26 cellular contexts compared by ENCODE assay signal in the genomic region with DNA sequence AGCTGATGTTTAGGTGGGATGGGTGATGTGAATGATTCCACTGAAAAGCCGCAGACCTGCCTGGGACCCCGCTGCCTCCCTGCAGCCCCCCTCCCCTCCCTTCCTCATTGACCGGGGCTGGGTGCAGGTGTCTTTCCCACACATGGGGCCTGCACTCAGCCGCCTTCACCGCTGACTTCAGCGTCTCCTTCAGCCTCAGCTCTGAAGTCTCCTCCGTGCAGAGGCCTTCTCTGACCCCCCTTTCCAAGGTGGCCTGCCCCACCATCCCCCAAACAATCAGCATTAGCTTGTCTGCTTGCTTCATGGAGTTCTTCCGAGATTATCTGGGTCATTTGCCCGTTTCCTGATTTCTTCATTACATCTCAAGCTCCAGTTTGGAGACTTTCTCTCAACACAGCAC.
"Had no signal": no experiment of that assay in that cellular context is flagged by ENCODE, and none has a peak within 500 bp of the region (broad histone marks: within the 10 kb centered on the region; RNA-seq: fewer than 3 reads in every experiment).

No MANE protein-coding gene starts in this region.

- H3K27ac Mint-ChIP-seq: naive B cell; naive thymus-derived CD8-positive, alpha-beta T cell; nephron; neural progenitor cell; progenitor cell of endocrine pancreas; stimulated activated memory B cell treated with anti-CD40 and anti-IgM and Interleukin-4, amounts not matched to agents 10 μg/mL and 1 μg/mL and 100 μg/mL, for 72 hours; stimulated activated naive CD8-positive, alpha-beta T cell treated with anti-CD3 and anti-CD28 coated beads, Interleukin-15, amount 100 ng/mL, for 72 hours; type B pancreatic cell had no signal

- DNase-seq: naive B cell; naive thymus-derived CD8-positive, alpha-beta T cell; occipital lobe; pancreas; psoas muscle; right cardiac atrium; right lobe of liver; stimulated activated CD4-positive, alpha-beta T cell treated with anti-CD3 and anti-CD28 coated beads, Interleukin-12 subunit alpha, Interleukin-12 subunit beta, amount 100 ng/mL, for 4 hours; stimulated activated CD4-positive, alpha-beta T cell treated with anti-CD3 and anti-CD28 coated beads, Interleukin-1b, Interleukin-23, amount 100 ng/mL, for 48 hours; stimulated activated CD4-positive, alpha-beta T cell treated with anti-CD3 and anti-CD28 coated beads, Interleukin-4, amount 100 ng/mL, for 1 hour; stimulated activated CD4-positive, alpha-beta T cell treated with anti-CD3 and anti-CD28 coated beads, Interleukin-4, amount 100 ng/mL, for 4 hours; stimulated activated CD8-positive, alpha-beta memory T cell treated with anti-CD3 and anti-CD28 coated beads, Interleukin-4, amount 100 ng/mL, for 48 hours; stimulated activated naive CD4-positive, alpha-beta T cell; stimulated activated naive CD8-positive, alpha-beta T cell treated with anti-CD3 and anti-CD28 coated beads, Interleukin-15, amount 100 ng/mL, for 72 hours; stimulated activated naive CD8-positive, alpha-beta T cell treated with anti-CD3 and anti-CD28 coated beads, Interleukin-15, Interleukin-2, amounts not matched to agents 100 U/mL and 50 U/mL, for 24 hours; transverse colon had no signal

- H3K4me3 ChIP-seq: neural progenitor cell, pancreas, psoas muscle, right lobe of liver, skin epidermis, smooth muscle cell, spleen, tibial artery, transverse colon, vagina had no signal

- H3K27ac ChIP-seq: neural progenitor cell, pancreas, psoas muscle, right lobe of liver, skin epidermis, spleen, tibial artery, transverse colon, vagina had no signal

- H3K9me3 ChIP-seq: pancreas, psoas muscle, right lobe of liver, spleen, tibial artery, transverse colon, vagina had no signal

- H3K36me3 Mint-ChIP-seq: naive B cell; naive thymus-derived CD8-positive, alpha-beta T cell; neural progenitor cell; stimulated activated memory B cell treated with anti-CD40 and anti-IgM and Interleukin-4, amounts not matched to agents 10 μg/mL and 1 μg/mL and 100 μg/mL, for 72 hours; type B pancreatic cell had no signal

- H3K36me3 ChIP-seq: neural progenitor cell, pancreas, right lobe of liver, spleen, tibial artery, transverse colon, vagina had no signal

- H3K4me3 Mint-ChIP-seq: naive B cell; naive thymus-derived CD8-positive, alpha-beta T cell; nephron; neural progenitor cell; stimulated activated memory B cell treated with anti-CD40 and anti-IgM and Interleukin-4, amounts not matched to agents 10 μg/mL and 1 μg/mL and 100 μg/mL, for 72 hours; stimulated activated naive CD8-positive, alpha-beta T cell treated with anti-CD3 and anti-CD28 coated beads, Interleukin-15, amount 100 ng/mL, for 72 hours; type B pancreatic cell had no signal

- H3K9me3 Mint-ChIP-seq: naive thymus-derived CD8-positive, alpha-beta T cell; nephron; stimulated activated memory B cell treated with anti-CD40 and anti-IgM and Interleukin-4, amounts not matched to agents 10 μg/mL and 1 μg/mL and 100 μg/mL, for 72 hours; stimulated activated naive CD8-positive, alpha-beta T cell treated with anti-CD3 and anti-CD28 coated beads, Interleukin-15, amount 100 ng/mL, for 72 hours; type B pancreatic cell had no signal

- ATAC-seq: naive thymus-derived CD8-positive, alpha-beta T cell; right cardiac atrium; right lobe of liver; stimulated activated memory B cell treated with anti-CD40 and anti-IgM and Interleukin-4, amounts not matched to agents 10 μg/mL and 1 μg/mL and 100 μg/mL, for 72 hours; stimulated activated naive CD8-positive, alpha-beta T cell treated with anti-CD3 and anti-CD28 coated beads, Interleukin-15, amount 100 ng/mL, for 72 hours; stimulated activated naive CD8-positive, alpha-beta T cell treated with anti-CD3 and anti-CD28 coated beads, Interleukin-15, Interleukin-2, amounts not matched to agents 100 U/mL and 50 U/mL, for 24 hours had no signal

- H3K27me3 Mint-ChIP-seq: naive B cell, type B pancreatic cell had no signal

- H3K4me1 ChIP-seq: psoas muscle, right lobe of liver, spleen, vagina had no signal

- H3K27me3 ChIP-seq: neural progenitor cell, pancreas, right lobe of liver, tibial artery, transverse colon, vagina had no signal

- H3K4me1 Mint-ChIP-seq: naive B cell; naive thymus-derived CD8-positive, alpha-beta T cell; stimulated activated memory B cell treated with anti-CD40 and anti-IgM and Interleukin-4, amounts not matched to agents 10 μg/mL and 1 μg/mL and 100 μg/mL, for 72 hours; stimulated activated naive CD8-positive, alpha-beta T cell treated with anti-CD3 and anti-CD28 coated beads, Interleukin-15, amount 100 ng/mL, for 72 hours had no signal
